Comparison of ENCODE assay signal across 8 cellular contexts in the genomic region with DNA sequence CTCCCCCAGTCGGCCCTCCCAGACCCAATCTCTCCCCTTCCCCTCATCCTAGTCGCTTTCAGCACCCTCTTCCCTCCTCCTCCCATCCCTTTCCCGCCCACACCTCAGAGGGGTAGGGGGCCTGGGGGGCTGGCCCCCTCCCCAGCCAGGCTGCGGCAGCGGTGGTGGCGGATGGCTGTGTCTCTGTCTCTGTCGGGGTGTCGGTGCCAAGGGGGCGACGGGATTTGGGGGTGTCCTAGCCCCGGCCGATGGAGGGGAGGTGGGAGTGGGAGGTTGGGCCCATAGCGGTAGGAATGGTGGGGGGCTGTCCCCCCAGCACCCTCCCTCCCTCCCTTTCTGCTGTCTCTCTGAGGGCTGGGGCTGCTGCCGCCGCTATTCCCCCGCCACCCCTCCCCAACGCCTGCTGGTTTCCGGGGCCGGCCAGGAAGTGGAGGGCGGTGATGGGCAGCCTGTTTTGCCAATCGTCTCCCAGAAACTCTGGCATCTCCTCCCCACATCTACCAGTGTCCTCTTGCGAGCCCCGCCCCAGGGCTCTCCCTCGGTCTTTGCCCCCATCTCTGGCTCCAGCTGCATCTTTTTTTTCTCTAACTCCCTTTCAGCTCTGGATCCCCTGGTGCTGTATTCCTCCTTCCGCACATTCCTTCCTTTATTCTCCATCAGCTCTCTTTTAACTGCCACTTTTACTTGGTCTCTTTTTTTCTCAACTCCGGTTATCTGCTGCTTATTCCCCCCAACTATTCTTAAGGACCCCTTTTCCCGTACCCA. TPM values are rescaled to one million over a fixed set of nuclear protein-coding genes. Genes with fewer than 3 reads are reported as not detected.
DNase-seq lines count a peak whose midpoint lies in the region; ATAC-seq and TF ChIP-seq lines count a peak whose summit lies in the region.

A gene with protein sequence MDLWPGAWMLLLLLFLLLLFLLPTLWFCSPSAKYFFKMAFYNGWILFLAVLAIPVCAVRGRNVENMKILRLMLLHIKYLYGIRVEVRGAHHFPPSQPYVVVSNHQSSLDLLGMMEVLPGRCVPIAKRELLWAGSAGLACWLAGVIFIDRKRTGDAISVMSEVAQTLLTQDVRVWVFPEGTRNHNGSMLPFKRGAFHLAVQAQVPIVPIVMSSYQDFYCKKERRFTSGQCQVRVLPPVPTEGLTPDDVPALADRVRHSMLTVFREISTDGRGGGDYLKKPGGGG (minus strand): TSS at position 374 of the 765 bp plus-strand sequence. CDS start 4,588 bp downstream, outside the sequence.

- H3K4me1 ChIP-seq in CD4-positive, alpha-beta memory T cell (ENCODE audit: insufficient read depth, low read length) = peaks cover 66% of the 10 kb centered on the region
- peaks cover 37% of the 10 kb centered on the region for H3K4me1 ChIP-seq in Panc1 (ENCODE audit: control insufficient read depth, insufficient read depth, low read length)

- peak; percentile 94 to 97 (median 95) for DNase-seq in CD4-positive, alpha-beta memory T cell
- DNase-seq in Panc1 (ENCODE audit: low read depth, low spot score) = no peak
- peak; percentile 99 for DNase-seq in activated T-cell treated with anti-CD3 and anti-CD28 coated beads, Interleukin-2, amount 50 U/mL, for 24 hours
- DNase-seq in epithelial cell of proximal tubule (ENCODE audit: low read depth) = no peak
- peak; percentile 98 for DNase-seq in mucosa of gallbladder (ENCODE audit: low spot score)
- peak; percentile 86 to 92 for DNase-seq in stimulated activated CD8-positive, alpha-beta memory T cell treated with anti-CD3 and anti-CD28 coated beads, Interleukin-4, amount 100 ng/mL, for 1 hour (ENCODE audit: low read depth in 2 of 2, low spot score in 1 of 2)

- peak; percentile 34 for ATAC-seq in GM21423 (IDR thresholded peaks at IDR 0.05; ENCODE audit: unreplicated experiment)
- peak; percentile 78 for ATAC-seq in Panc1

- CTCF ChIA-PET in CD4-positive, alpha-beta memory T cell (lab: Charles Lee; ENCODE audit: partially characterized antibody) = interaction anchor here (0.9 to 1.4 kb wide), 3 partner anchors 19 to 78 kb away, joined by 3 to 10 read pairs (median 6); no protein-coding TSS in a partner anchor
- CTCF ChIA-PET in Panc1 (lab: Charles Lee) = no interaction called here

- no peak for TF ChIP-seq CTCF in Panc1 (IDR thresholded peaks at IDR 0.05)
- TF ChIP-seq CTCF in epithelial cell of proximal tubule (conservative IDR thresholded peaks at IDR 0.05; ENCODE audit: low read depth, low read length) = no peak

- peak within 1 kb of the TSS; percentile 92 to 100 (median 96) for H3K4me3 Mint-ChIP-seq in CD4-positive, alpha-beta memory T cell
- peak within 1 kb of the TSS; percentile 94 for H3K4me3 Mint-ChIP-seq in activated T-cell treated with anti-CD3 and anti-CD28 coated beads, Interleukin-2, amount 50 U/mL, for 24 hours

- in situ Hi-C loops in Panc1 (cut with HindIII; ENCODE audit: low pct_unique_long_range_greater_than_20kb, low sequenced_read_pairs) = no loop called here

- H3K36me3 ChIP-seq in CD4-positive, alpha-beta memory T cell (ENCODE audit: insufficient read depth, low read length) = peaks cover 4% of the 10 kb centered on the region
- H3K36me3 ChIP-seq in KOPT-K1 (ENCODE audit: insufficient read depth, low read length) (peaks cover 17% of the 10 kb centered on the region), Panc1 (ENCODE audit: control insufficient read depth, insufficient read depth, low read length) (0 out of 2 replicates have a peak, but pooled peaks cover 4% of the 10 kb centered on the region)

- no TSS peak for BruUV-seq in Panc1 (replicated peaks; lab: Mats Ljungman, UMichigan)

- H3K9me3 Mint-ChIP-seq in CD4-positive, alpha-beta memory T cell = no peaks in the 10 kb centered on the region
- no peaks in the 10 kb centered on the region for H3K9me3 Mint-ChIP-seq in activated T-cell treated with anti-CD3 and anti-CD28 coated beads, Interleukin-2, amount 50 U/mL, for 24 hours

- H3K27me3 Mint-ChIP-seq in CD4-positive, alpha-beta memory T cell = no peaks in the 10 kb centered on the region
- H3K27me3 Mint-ChIP-seq in activated T-cell treated with anti-CD3 and anti-CD28 coated beads, Interleukin-2, amount 50 U/mL, for 24 hours = no peaks in the 10 kb centered on the region

- no peaks in the 10 kb centered on the region for H3K9me3 ChIP-seq in CD4-positive, alpha-beta memory T cell (ENCODE audit: control insufficient read depth in 1 of 2, low read length in 2 of 2)
- H3K9me3 ChIP-seq in KOPT-K1 (ENCODE audit: insufficient read depth, low read length, poor library complexity, severe bottlenecking) = no peaks in the 10 kb centered on the region
- H3K9me3 ChIP-seq in Panc1 (ENCODE audit: control insufficient read depth, insufficient read depth, low read depth, low read length) = no peaks in the 10 kb centered on the region

- H3K27me3 ChIP-seq in CD4-positive, alpha-beta memory T cell (ENCODE audit: insufficient read depth, low read length) = no peaks in the 10 kb centered on the region
- no peaks in the 10 kb centered on the region for H3K27me3 ChIP-seq in Panc1 (ENCODE audit: control insufficient read depth, insufficient read depth, low read length)

- POLR2A ChIA-PET in CD4-positive, alpha-beta memory T cell (lab: Charles Lee; ENCODE audit: partially characterized antibody) = interaction anchor here (0.6 to 8.4 kb wide), 8 partner anchors 8 to 796 kb away, joined by 3 to 408 read pairs (median 6); a partner anchor contains a TSS
- POLR2A ChIA-PET in Panc1 (lab: Charles Lee) = no interaction called here

- H3K27ac Mint-ChIP-seq in CD4-positive, alpha-beta memory T cell = peak within 1 kb of the TSS; percentile 97 to 100 (median 99)
- H3K27ac Mint-ChIP-seq in activated T-cell treated with anti-CD3 and anti-CD28 coated beads, Interleukin-2, amount 50 U/mL, for 24 hours = peak within 1 kb of the TSS; percentile 99

- peaks cover 14 to 30% of the 10 kb centered on the region in 2 donors for H3K36me3 Mint-ChIP-seq in CD4-positive, alpha-beta memory T cell
- H3K36me3 Mint-ChIP-seq in activated T-cell treated with anti-CD3 and anti-CD28 coated beads, Interleukin-2, amount 50 U/mL, for 24 hours (ENCODE audit: low read depth) = peaks cover 31% of the 10 kb centered on the region

- H3K4me3 ChIP-seq in CD4-positive, alpha-beta memory T cell (ENCODE audit: low read length in 2 of 2) = peak within 1 kb of the TSS; percentile 74 to 87
- H3K4me3 ChIP-seq in Panc1 (ENCODE audit: low read depth in 2 of 2, low read length in 2 of 2) (peak within 1 kb of the TSS; percentile 61 to 64), epithelial cell of proximal tubule (ENCODE audit: low read depth, low read length) (peak within 1 kb of the TSS; percentile 99)

- H3K27ac ChIP-seq in CD4-positive, alpha-beta memory T cell (ENCODE audit: low read depth, low read length) = peak within 1 kb of the TSS; percentile 91
- H3K27ac ChIP-seq in KOPT-K1 (ENCODE audit: low read depth, low read length, poor library complexity, severe bottlenecking) = peak within 1 kb of the TSS; percentile 83
- H3K27ac ChIP-seq in Panc1 (ENCODE audit: low read length) = peak within 1 kb of the TSS; percentile 98

- intact Hi-C loops in CD4-positive, alpha-beta memory T cell (cut with micrococcal nuclease) = loop anchor here (1.0 to 5.0 kb wide), 4 partner anchors 22 to 796 kb away; a partner anchor contains a TSS
- intact Hi-C loops in Panc1 (cut with micrococcal nuclease; ENCODE audit: unreplicated experiment) = no loop called here

- peaks cover 54 to 83% (median 69%) of the 10 kb centered on the region in 4 donors for H3K4me1 Mint-ChIP-seq in CD4-positive, alpha-beta memory T cell
- peaks cover 71% of the 10 kb centered on the region for H3K4me1 Mint-ChIP-seq in activated T-cell treated with anti-CD3 and anti-CD28 coated beads, Interleukin-2, amount 50 U/mL, for 24 hours (ENCODE audit: low read depth)

RNA-seq across cellular contexts. Expression of the gene that starts here (rescaled TPM):
- 10 to 100 TPM; 32.2 to 32.8 TPM for total RNA-seq in CD4-positive, alpha-beta memory T cell
- 10 to 100 TPM; 15.3 to 16.4 TPM for polyA plus RNA-seq in CD4-positive, alpha-beta memory T cell
- 88.4 TPM for total RNA-seq in Panc1 (2021; ENCODE audit: unreplicated experiment)
- 111 TPM for polyA plus RNA-seq in Panc1 (2012; ENCODE audit: insufficient read length)
- 57.1 and 72.2 TPM in 2 replicates for total RNA-seq in epithelial cell of proximal tubule
- 88.4 TPM for total RNA-seq in mucosa of gallbladder

Comparison
In these comparisons a context has a peak if more than half of its experiments do, and no peak if none do; other contexts are left out.
1. DNase-seq: peak in CD4-positive, alpha-beta memory T cell (5 of 5), activated T-cell treated with anti-CD3 and anti-CD28 coated beads, Interleukin-2, amount 50 U/mL, for 24 hours (single experiment), mucosa of gallbladder (single experiment) and stimulated activated CD8-positive, alpha-beta memory T cell treated with anti-CD3 and anti-CD28 coated beads, Interleukin-4, amount 100 ng/mL, for 1 hour (2 of 2); none in Panc1 (single experiment) and epithelial cell of proximal tubule (single experiment).
2. Peak in every context shown above with its lines, with median percentiles within 50 percentile points of each other: H3K27ac ChIP-seq and H3K4me3 ChIP-seq.